ENCODE assay signal across 1 cellular context in the genomic region with DNA sequence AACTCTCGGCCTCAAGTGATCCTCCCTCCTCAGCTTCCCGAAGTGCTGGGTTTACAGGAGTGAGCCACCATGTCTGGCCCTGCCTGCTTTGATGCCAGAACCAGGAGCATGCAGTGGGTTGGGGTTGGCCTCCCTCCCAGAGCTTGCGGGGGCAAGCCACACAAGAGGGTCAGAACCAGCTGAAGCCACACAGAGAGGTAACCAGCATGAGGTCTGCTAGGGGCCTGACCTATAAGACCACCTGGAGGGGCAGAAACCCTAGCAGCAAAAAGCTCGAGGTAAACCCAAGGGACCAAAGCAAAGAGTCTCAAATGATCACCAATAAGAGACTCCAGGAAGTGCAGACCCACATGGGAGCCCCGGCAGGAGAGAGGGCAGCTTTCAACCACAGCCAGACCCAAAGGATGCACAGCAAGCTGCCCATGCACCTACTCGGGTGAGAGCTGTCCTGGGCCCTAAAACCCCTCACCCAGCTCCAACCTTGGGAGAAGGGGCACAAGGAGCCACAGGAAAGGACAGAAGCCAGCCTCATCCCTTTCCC.
TF ChIP-seq lines count a peak whose summit lies in the region.

No MANE protein-coding gene starts in this region.

TF ChIP-seq in IMR-90, 13 proteins besides CTCF, POLR2A, EP300 and RAD21 (continued from another document):
- TF ChIP-seq CHD1 (IDR thresholded peaks at IDR 0.05; ENCODE audit: low read depth, low read length), result no peak
- TF ChIP-seq CEBPB (IDR thresholded peaks at IDR 0.05; ENCODE audit: low read depth, low read length), result no peak
- TF ChIP-seq NFE2L2 (IDR thresholded peaks at IDR 0.05; ENCODE audit: low read depth, low read length), result no peak
- TF ChIP-seq SMC3 (IDR thresholded peaks at IDR 0.05; ENCODE audit: low read depth, low read length), result no peak
- no peak for TF ChIP-seq MXI1 (IDR thresholded peaks at IDR 0.05; ENCODE audit: borderline replicate concordance, low read depth, low read length)
- no peak for TF ChIP-seq RCOR1 (IDR thresholded peaks at IDR 0.05; ENCODE audit: insufficient replicate concordance, low read length)
- TF ChIP-seq MAZ (IDR thresholded peaks at IDR 0.05; ENCODE audit: borderline replicate concordance, low read depth, low read length), result no peak
- TF ChIP-seq, protein P1, sequence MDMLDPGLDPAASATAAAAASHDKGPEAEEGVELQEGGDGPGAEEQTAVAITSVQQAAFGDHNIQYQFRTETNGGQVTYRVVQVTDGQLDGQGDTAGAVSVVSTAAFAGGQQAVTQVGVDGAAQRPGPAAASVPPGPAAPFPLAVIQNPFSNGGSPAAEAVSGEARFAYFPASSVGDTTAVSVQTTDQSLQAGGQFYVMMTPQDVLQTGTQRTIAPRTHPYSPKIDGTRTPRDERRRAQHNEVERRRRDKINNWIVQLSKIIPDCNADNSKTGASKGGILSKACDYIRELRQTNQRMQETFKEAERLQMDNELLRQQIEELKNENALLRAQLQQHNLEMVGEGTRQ (IDR thresholded peaks at IDR 0.05; ENCODE audit: low read depth, low read length), result no peak
